In the genomic region with DNA sequence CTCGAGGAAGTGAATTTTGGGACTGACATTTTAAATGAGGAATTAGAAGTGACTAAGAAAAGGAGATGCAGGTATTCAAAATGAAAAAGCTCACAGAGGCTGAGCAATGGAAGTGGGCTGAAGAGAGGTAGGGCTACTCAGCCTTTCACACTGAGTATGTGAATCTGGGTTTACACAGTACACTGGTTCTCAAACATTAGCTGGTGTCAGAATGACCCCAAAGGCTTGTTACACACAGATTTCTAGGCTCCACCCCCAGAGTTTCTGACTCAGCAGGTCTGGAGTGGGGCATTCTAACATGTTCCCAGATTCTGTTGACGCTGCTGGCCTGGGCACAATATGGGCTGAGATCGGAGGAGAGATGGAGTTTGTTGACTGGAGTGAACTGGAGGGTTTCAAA, we compare ENCODE assay signal across 13 cellular contexts. TPM values are rescaled to one million over a fixed set of nuclear protein-coding genes. Genes with fewer than 3 reads are reported as not detected.
DNase-seq lines count a peak whose midpoint lies in the region; ATAC-seq and TF ChIP-seq lines count a peak whose summit lies in the region.
"Had no signal": no experiment of that assay in that cellular context is flagged by ENCODE, and none has a peak within 500 bp of the region (broad histone marks: within the 10 kb centered on the region; RNA-seq: fewer than 3 reads in every experiment).

No MANE protein-coding gene starts in this region.

- TF ChIP-seq CTCF in thyroid gland (IDR thresholded peaks at IDR 0.05) (no peak), sigmoid colon (IDR thresholded peaks at IDR 0.05) (no peak)

- H3K27ac ChIP-seq in thyroid gland (peak overlapping the region in 1 of 3 donors; percentile 14), sigmoid colon (no peak overlapping the region)
- H3K27ac ChIP-seq: 22Rv1, cardiac muscle cell had no signal

- 64 to 73% methylated on average over 3 of the region's 3 CpGs for WGBS in thyroid gland, 2 donors
- WGBS in sigmoid colon, 2 donors, result 79 to 84% methylated on average over 3 of the region's 3 CpGs

- H3K36me3 ChIP-seq in thyroid gland, result no peaks in the 10 kb centered on the region
- H3K36me3 ChIP-seq in sigmoid colon, result no peaks in the 10 kb centered on the region
- H3K36me3 ChIP-seq: cardiac muscle cell had no signal

- H3K9me3 ChIP-seq in thyroid gland (no peaks in the 10 kb centered on the region), sigmoid colon (no peaks in the 10 kb centered on the region)

- H3K4me1 ChIP-seq in thyroid gland (peaks cover 4 to 11% of the 10 kb centered on the region in 2 donors), sigmoid colon (peaks cover 0 to 5% (median 0%) of the 10 kb centered on the region in 4 donors)

- no peak for TF ChIP-seq EP300 in sigmoid colon (IDR thresholded peaks at IDR 0.05)

- ATAC-seq in HG03025 (IDR thresholded peaks at IDR 0.05; ENCODE audit: low FRiP score, unreplicated experiment), result peak; percentile 57
- ATAC-seq: esophagus mucosa, PC-3 had no signal

- no peak for TF ChIP-seq POLR2A in thyroid gland (IDR thresholded peaks at IDR 0.05)
- no peak for TF ChIP-seq POLR2A in sigmoid colon (IDR thresholded peaks at IDR 0.05)

- H3K4me3 ChIP-seq in thyroid gland (replicated peaks in 1 of 3) (no peak overlapping the region), sigmoid colon (no peak overlapping the region)
- H3K4me3 ChIP-seq: cardiac muscle cell had no signal

- intact Hi-C loops in thyroid gland (cut with DNase I) (no loop called here), sigmoid colon (cut with DNase I) (no loop called here)

- DNase-seq in DMS53 (lab: John Stamatoyannopoulos, UW) (peak; percentile 62), DMS53 treated with DMSO at 0.1 percent for 48 hours (lab: John Stamatoyannopoulos, UW; ENCODE audit: unreplicated experiment) (no peak), RPMI8226 (peak; percentile 26), thyroid gland (peak; percentile 56 to 60), sigmoid colon (no peak), NCI-H1092 (lab: John Stamatoyannopoulos, UW) (no peak)
- no peak for DNase-seq in activated CD4-positive, alpha-beta T cell treated with anti-CD3 and anti-CD28 coated beads, Interleukin-2, amount 50 U/mL, for 4 hours
- DNase-seq: activated T-cell treated with anti-CD3 and anti-CD28 coated beads, Interleukin-2, amount 50 U/mL, for 1 hour; PC-3 had no signal

- no peaks in the 10 kb centered on the region for H3K27me3 ChIP-seq in thyroid gland
- peaks cover 0 to 2% (median 0%) of the 10 kb centered on the region in 3 donors for H3K27me3 ChIP-seq in sigmoid colon
- H3K27me3 ChIP-seq: cardiac muscle cell had no signal

RNA-seq across cellular contexts. Expression of a gene that starts 32.8 kb away (rescaled TPM):
- total RNA-seq in thyroid gland (100 to 1,000 TPM in 3 of 4 donors, 10 to 100 TPM in 1; 89.9 to 351 (median 235) TPM), sigmoid colon (10 to 100 TPM; 15.6 to 25.2 (median 20.2) TPM)
- 1 to 10 TPM in 2 of 3 donors, under 1 TPM in 1; 0.69 to 6.2 (median 1.2) TPM for polyA plus RNA-seq in sigmoid colon

Comparison
In these comparisons a context has a peak if more than half of its experiments do, and no peak if none do; other contexts are left out.
1. DNase-seq: peak in DMS53 (single experiment), RPMI8226 (single experiment) and thyroid gland (2 of 2); none in DMS53 treated with DMSO at 0.1 percent for 48 hours (single experiment), activated CD4-positive, alpha-beta T cell treated with anti-CD3 and anti-CD28 coated beads, Interleukin-2, amount 50 U/mL, for 4 hours (0 of 2), sigmoid colon (single experiment) and NCI-H1092 (single experiment).